In the genomic region with DNA sequence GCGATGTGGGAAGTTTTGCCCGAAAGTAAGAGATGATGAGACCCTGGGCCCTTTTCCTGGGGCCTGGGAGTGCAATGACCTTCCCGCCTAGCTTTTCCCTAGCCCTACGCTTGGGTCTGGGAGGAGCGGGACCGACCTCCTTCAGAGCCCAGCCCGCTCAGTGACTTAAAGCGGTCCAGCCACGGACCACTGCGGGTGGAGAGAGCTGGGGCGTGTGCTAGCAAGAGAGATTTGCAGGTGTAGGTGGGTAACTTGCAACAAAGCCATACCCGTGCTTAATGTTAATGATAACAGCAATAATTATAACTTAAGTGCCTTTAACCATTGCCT, we compare ENCODE assay signal across 7 cellular contexts. TPM values are rescaled to one million over a fixed set of nuclear protein-coding genes. Genes with fewer than 3 reads are reported as not detected.
DNase-seq lines count a peak whose midpoint lies in the region; ATAC-seq and TF ChIP-seq lines count a peak whose summit lies in the region.

No MANE protein-coding gene starts in this region.

- 4% methylated on average over 12 of the region's 12 CpGs for WGBS in smooth muscle cell (ENCODE audit: low lambda C conversion rate)

- H3K4me2 ChIP-seq in smooth muscle cell = peak overlapping the region; percentile 96

- H3K79me2 ChIP-seq in smooth muscle cell (ENCODE audit: low read depth) = no peaks in the 10 kb centered on the region

- H3K9me3 ChIP-seq in left ventricle myocardium inferior (replicated peaks) = no peaks in the 10 kb centered on the region
- H3K9me3 ChIP-seq in smooth muscle cell (replicated peaks; ENCODE audit: low read depth) = no peaks in the 10 kb centered on the region

- H3K9ac ChIP-seq in smooth muscle cell (ENCODE audit: low read depth) = no peak overlapping the region

- H3K27ac ChIP-seq in VCaP = no peak overlapping the region
- H3K27ac ChIP-seq in left ventricle myocardium inferior (replicated peaks) = peak overlapping the region; percentile 90
- no peak overlapping the region for H3K27ac ChIP-seq in smooth muscle cell (ENCODE audit: low read depth)

- DNase-seq in left ventricle myocardium inferior (no peak), smooth muscle cell (lab: John Stamatoyannopoulos, UW; ENCODE audit: unreplicated experiment) (no peak), dermis blood vessel endothelial cell (no peak), SHP77 (lab: John Stamatoyannopoulos, UW) (no peak)

- peaks cover 28% of the 10 kb centered on the region for H3K4me1 ChIP-seq in left ventricle myocardium inferior
- H3K4me1 ChIP-seq in smooth muscle cell (ENCODE audit: low read depth) = no peaks in the 10 kb centered on the region

- no peaks in the 10 kb centered on the region for H4K20me1 ChIP-seq in smooth muscle cell (ENCODE audit: low read depth)

- no peaks in the 10 kb centered on the region for H3F3A ChIP-seq in smooth muscle cell (ENCODE audit: low read depth)

- peak overlapping the region; percentile 97 for H2AFZ ChIP-seq in smooth muscle cell (ENCODE audit: low read depth)

- peak; percentile 32 for ATAC-seq in GM19043 (IDR thresholded peaks at IDR 0.05; ENCODE audit: low read depth, unreplicated experiment)
- peak; percentile 34 for ATAC-seq in HG02884 (IDR thresholded peaks at IDR 0.05; ENCODE audit: unreplicated experiment)

- intact Hi-C loops in left ventricle myocardium inferior (cut with micrococcal nuclease) = no loop called here

- H3K4me3 ChIP-seq in left ventricle myocardium inferior (peak overlapping the region; percentile 89), smooth muscle cell (peak overlapping the region; percentile 72)

- no peaks in the 10 kb centered on the region for H3K36me3 ChIP-seq in left ventricle myocardium inferior
- no peaks in the 10 kb centered on the region for H3K36me3 ChIP-seq in smooth muscle cell (ENCODE audit: low read depth)

- H3K27me3 ChIP-seq in left ventricle myocardium inferior (ENCODE audit: low read depth) (no peaks in the 10 kb centered on the region), smooth muscle cell (ENCODE audit: low read depth) (peaks cover 30% of the 10 kb centered on the region)

- TF ChIP-seq CTCF in VCaP (conservative IDR thresholded peaks at IDR 0.05) (peak; percentile 62), left ventricle myocardium inferior (IDR thresholded peaks at IDR 0.05; ENCODE audit: borderline replicate concordance) (peak; percentile 6), smooth muscle cell (IDR thresholded peaks at IDR 0.05; ENCODE audit: borderline replicate concordance, insufficient read depth, poor library complexity, severe bottlenecking) (no peak)

RNA-seq across cellular contexts. Expression of gene PDE5A, which starts 0.5 kb away (rescaled TPM):
- 8.2 TPM for total RNA-seq in left ventricle myocardium inferior
- 14.1 and 18.3 TPM in 2 replicates for total RNA-seq in smooth muscle cell
- 4.1 and 5.0 TPM in 2 replicates for polyA plus RNA-seq in smooth muscle cell
- total RNA-seq in dermis blood vessel endothelial cell = 1.7 and 1.8 TPM in 2 replicates
